28 cellular contexts compared by ENCODE assay signal in the genomic region with DNA sequence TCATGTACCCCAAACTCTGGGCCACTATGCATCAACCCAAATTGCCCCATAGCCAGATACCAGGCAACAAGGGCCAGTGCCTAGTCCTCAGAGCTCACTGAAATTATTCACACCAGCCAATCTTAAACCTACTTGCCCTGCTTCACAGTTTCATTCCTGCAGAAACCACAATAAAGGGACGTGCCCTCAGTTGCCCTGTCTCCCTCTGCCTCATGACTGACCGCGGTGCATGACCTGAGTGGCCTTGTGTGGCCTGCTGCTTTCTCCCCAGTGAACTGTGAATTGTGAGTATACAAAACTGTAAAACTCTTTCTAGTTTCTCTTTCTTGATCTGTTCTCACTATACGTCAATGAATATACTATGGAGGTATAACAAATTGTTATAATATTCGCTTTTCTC.
"Had no signal": no experiment of that assay in that cellular context is flagged by ENCODE, and none has a peak within 500 bp of the region (broad histone marks: within the 10 kb centered on the region; RNA-seq: fewer than 3 reads in every experiment).

No MANE protein-coding gene starts in this region.

- H3K36me3 Mint-ChIP-seq: activated CD4-positive, alpha-beta memory T cell treated with anti-CD3 and anti-CD28 coated beads for 36 hours; memory B cell; stimulated activated memory B cell treated with anti-CD40 and anti-IgM and Interleukin-4, amounts not matched to agents 10 μg/mL and 1 μg/mL and 100 μg/mL, for 72 hours had no signal

- H3K4me3 ChIP-seq: cardiac muscle cell, esophagus muscularis mucosa, hepatocyte, smooth muscle cell, stomach, suprapubic skin, tibial nerve had no signal

- H3K9ac ChIP-seq: parathyroid adenoma had no signal

- H3K27ac Mint-ChIP-seq: activated B cell treated with CpG ODN at 0.5 μM for 24 hours; activated CD4-positive, alpha-beta memory T cell treated with anti-CD3 and anti-CD28 coated beads for 36 hours; activated naive CD4-positive, alpha-beta T cell treated with anti-CD3 and anti-CD28 coated beads for 36 hours; dendritic cell treated with granulocyte-macrophage colony-stimulating factor and Interleukin-4, amounts not matched to agents 40 ng/mL and 50 ng/mL, for 4 days; immature natural killer cell; memory B cell; nephron; stimulated activated memory B cell treated with anti-CD40 and anti-IgM and Interleukin-4, amounts not matched to agents 10 μg/mL and 1 μg/mL and 100 μg/mL, for 72 hours; T-helper 17 cell had no signal

- H3K4me3 Mint-ChIP-seq: activated B cell treated with CpG ODN at 0.5 μM for 24 hours; activated CD4-positive, alpha-beta memory T cell treated with anti-CD3 and anti-CD28 coated beads for 36 hours; activated naive CD4-positive, alpha-beta T cell treated with anti-CD3 and anti-CD28 coated beads for 36 hours; dendritic cell treated with granulocyte-macrophage colony-stimulating factor and Interleukin-4, amounts not matched to agents 40 ng/mL and 50 ng/mL, for 4 days; immature natural killer cell; memory B cell; nephron; stimulated activated memory B cell treated with anti-CD40 and anti-IgM and Interleukin-4, amounts not matched to agents 10 μg/mL and 1 μg/mL and 100 μg/mL, for 72 hours; T-helper 17 cell had no signal

- DNase-seq: activated B cell treated with CpG ODN at 0.5 μM for 24 hours; activated CD4-positive, alpha-beta memory T cell treated with anti-CD3 and anti-CD28 coated beads for 36 hours; activated CD4-positive, alpha-beta T cell treated with anti-CD3 and anti-CD28 coated beads for 4 hours; activated naive CD4-positive, alpha-beta T cell treated with anti-CD3 and anti-CD28 coated beads for 36 hours; activated T-cell treated with anti-CD3 and anti-CD28 coated beads, Interleukin-2, amount 50 U/mL, for 48 hours; amygdala; effector CD4-positive, alpha-beta T cell; glutamatergic neuron; immature natural killer cell; left cardiac atrium; stimulated activated CD4-positive, alpha-beta T cell treated with anti-CD3 and anti-CD28 coated beads, Interleukin-15, amount 100 ng/mL, for 24 hours; stomach; T-helper 17 cell had no signal

- H3K27ac ChIP-seq: cardiac muscle cell, esophagus muscularis mucosa, hepatocyte, parathyroid adenoma, stomach, suprapubic skin, tibial nerve had no signal

- ATAC-seq: left cardiac atrium; sciatic nerve; stimulated activated memory B cell treated with anti-CD40 and anti-IgM and Interleukin-4, amounts not matched to agents 10 μg/mL and 1 μg/mL and 100 μg/mL, for 72 hours; T-helper 17 cell had no signal

- H3K27me3 Mint-ChIP-seq: activated B cell treated with CpG ODN at 0.5 μM for 24 hours; activated CD4-positive, alpha-beta memory T cell treated with anti-CD3 and anti-CD28 coated beads for 36 hours; dendritic cell treated with granulocyte-macrophage colony-stimulating factor and Interleukin-4, amounts not matched to agents 40 ng/mL and 50 ng/mL, for 4 days; memory B cell; stimulated activated memory B cell treated with anti-CD40 and anti-IgM and Interleukin-4, amounts not matched to agents 10 μg/mL and 1 μg/mL and 100 μg/mL, for 72 hours; T-helper 17 cell had no signal

- H3K9me3 Mint-ChIP-seq: nephron had no signal

- H3K27me3 ChIP-seq: cardiac muscle cell, esophagus muscularis mucosa, hepatocyte, stomach, suprapubic skin, tibial nerve had no signal

- H2AFZ ChIP-seq: hepatocyte, parathyroid adenoma had no signal

- FAIRE-seq: endometrium, frontal cortex, urothelium cell line had no signal

- H3K36me3 ChIP-seq: cardiac muscle cell, esophagus muscularis mucosa, stomach, suprapubic skin, tibial nerve had no signal

- H3K4me2 ChIP-seq: hepatocyte, smooth muscle cell had no signal

- H3K4me1 ChIP-seq: esophagus muscularis mucosa, parathyroid adenoma, stomach, tibial nerve had no signal

- H3K4me1 Mint-ChIP-seq: activated B cell treated with CpG ODN at 0.5 μM for 24 hours; immature natural killer cell; memory B cell; nephron; stimulated activated memory B cell treated with anti-CD40 and anti-IgM and Interleukin-4, amounts not matched to agents 10 μg/mL and 1 μg/mL and 100 μg/mL, for 72 hours; T-helper 17 cell had no signal

- H3K9me3 ChIP-seq: esophagus muscularis mucosa, stomach, suprapubic skin, tibial nerve had no signal

- H3K79me2 ChIP-seq: hepatocyte, parathyroid adenoma had no signal
